Comparison of ENCODE assay signal across 15 cellular contexts in genomic region chr1:230280906-230281413, GRCh38.
DNase-seq lines count a peak whose midpoint lies in the region; ATAC-seq and TF ChIP-seq lines count a peak whose summit lies in the region.
"Had no signal": no experiment of that assay in that cellular context is flagged by ENCODE, and none has a peak within 500 bp of the region (broad histone marks: within the 10 kb centered on the region; RNA-seq: fewer than 3 reads in every experiment).

No MANE protein-coding gene starts in this region.

- CTCF ChIA-PET in activated naive CD4-positive, alpha-beta T cell treated with anti-CD3 and anti-CD28 coated beads, Interleukin-2, amount 10 ng/mL, durations not matched to agents 7 days and 5 days (lab: Charles Lee): interaction anchor here (0.9 to 1.0 kb wide), 3 partner anchors 8 to 620 kb away, joined by 3 read pairs; no protein-coding TSS in a partner anchor

- H3K4me1 ChIP-seq in tibial artery: peaks cover 0 to 9% (median 2%) of the 10 kb centered on the region in 4 donors

- no peaks in the 10 kb centered on the region for H3K9me3 Mint-ChIP-seq in activated naive CD4-positive, alpha-beta T cell treated with anti-CD3 and anti-CD28 coated beads, Interleukin-2, amount 10 ng/mL, durations not matched to agents 7 days and 5 days
- H3K9me3 Mint-ChIP-seq in naive thymus-derived CD8-positive, alpha-beta T cell: no peaks in the 10 kb centered on the region

- no peaks in the 10 kb centered on the region for H3K27me3 ChIP-seq in WERI-Rb-1 (ENCODE audit: insufficient read depth, low read depth, severe bottlenecking)
- H3K27me3 ChIP-seq in tibial artery: no peaks in the 10 kb centered on the region
- H3K27me3 ChIP-seq: MG63 had no signal

- POLR2A ChIA-PET in naive thymus-derived CD8-positive, alpha-beta T cell (lab: Charles Lee): interaction anchor here (2.5 kb wide), 1 partner anchor 10 kb away, joined by 8 read pairs; no protein-coding TSS in a partner anchor

- H3K9me3 ChIP-seq in WERI-Rb-1 (ENCODE audit: severe bottlenecking) (no peaks in the 10 kb centered on the region), tibial artery (no peaks in the 10 kb centered on the region)
- H3K9me3 ChIP-seq: left ventricle myocardium inferior, MG63 had no signal

- no peak overlapping the region for H3K27ac ChIP-seq in WERI-Rb-1
- H3K27ac ChIP-seq in tibial artery: no peak overlapping the region
- H3K27ac ChIP-seq in coronary artery: no peak overlapping the region
- H3K27ac ChIP-seq: left ventricle myocardium inferior had no signal

- DNase-seq in activated naive CD4-positive, alpha-beta T cell treated with anti-CD3 and anti-CD28 coated beads, Interleukin-2, amount 10 ng/mL, durations not matched to agents 7 days and 5 days: peak; percentile 19
- DNase-seq in activated naive CD4-positive, alpha-beta T cell treated with anti-CD3 and anti-CD28 coated beads, Interleukin-2, amount 50 U/mL, for 16 hours: no peak
- DNase-seq in WERI-Rb-1 (peak; percentile 6), tibial artery (peak; percentile 15 to 64), coronary artery (ENCODE audit: low spot score) (no peak)
- DNase-seq in naive thymus-derived CD8-positive, alpha-beta T cell: no peak
- DNase-seq: effector CD8-positive, alpha-beta T cell; EL; glutamatergic neuron; left ventricle myocardium inferior; MG63; NCI-H187; NCI-H345 had no signal

- peak overlapping the region; percentile 63 for H3K27ac Mint-ChIP-seq in activated naive CD4-positive, alpha-beta T cell treated with anti-CD3 and anti-CD28 coated beads, Interleukin-2, amount 10 ng/mL, durations not matched to agents 7 days and 5 days
- peak overlapping the region; percentile 46 to 92 (median 77) for H3K27ac Mint-ChIP-seq in naive thymus-derived CD8-positive, alpha-beta T cell

- H3K4me3 ChIP-seq in WERI-Rb-1 (ENCODE audit: low read depth, low read length) (no peak overlapping the region), tibial artery (no peak overlapping the region), coronary artery (no peak overlapping the region)
- H3K4me3 ChIP-seq: left ventricle myocardium inferior, MG63 had no signal

- peaks cover 22% of the 10 kb centered on the region for H3K36me3 Mint-ChIP-seq in activated naive CD4-positive, alpha-beta T cell treated with anti-CD3 and anti-CD28 coated beads, Interleukin-2, amount 10 ng/mL, durations not matched to agents 7 days and 5 days
- peaks cover 0 to 24% (median 0%) of the 10 kb centered on the region in 3 donors for H3K36me3 Mint-ChIP-seq in naive thymus-derived CD8-positive, alpha-beta T cell

- no peaks in the 10 kb centered on the region for H3K27me3 Mint-ChIP-seq in activated naive CD4-positive, alpha-beta T cell treated with anti-CD3 and anti-CD28 coated beads, Interleukin-2, amount 10 ng/mL, durations not matched to agents 7 days and 5 days
- no peaks in the 10 kb centered on the region for H3K27me3 Mint-ChIP-seq in naive thymus-derived CD8-positive, alpha-beta T cell

- intact Hi-C loops in tibial artery (cut with DNase I; ENCODE audit: low total_unique reads): no loop called here

- no peak for TF ChIP-seq CTCF in WERI-Rb-1 (IDR thresholded peaks at IDR 0.05; ENCODE audit: low read depth, low read length)
- no peak for TF ChIP-seq CTCF in tibial artery (IDR thresholded peaks at IDR 0.05)
- no peak for TF ChIP-seq CTCF in coronary artery (IDR thresholded peaks at IDR 0.05)

- H3K36me3 ChIP-seq in WERI-Rb-1: peaks cover 31% of the 10 kb centered on the region
- peaks cover 35 to 68% (median 43%) of the 10 kb centered on the region in 3 donors for H3K36me3 ChIP-seq in tibial artery

- H3K4me1 Mint-ChIP-seq in activated naive CD4-positive, alpha-beta T cell treated with anti-CD3 and anti-CD28 coated beads, Interleukin-2, amount 10 ng/mL, durations not matched to agents 7 days and 5 days: peaks cover 59% of the 10 kb centered on the region
- H3K4me1 Mint-ChIP-seq in naive thymus-derived CD8-positive, alpha-beta T cell: peaks cover 29 to 57% (median 49%) of the 10 kb centered on the region in 4 donors

- peak overlapping the region; percentile 26 for H3K4me3 Mint-ChIP-seq in activated naive CD4-positive, alpha-beta T cell treated with anti-CD3 and anti-CD28 coated beads, Interleukin-2, amount 10 ng/mL, durations not matched to agents 7 days and 5 days
- peak overlapping the region in 4 of 10 donors; percentile 29 to 54 (median 49) for H3K4me3 Mint-ChIP-seq in naive thymus-derived CD8-positive, alpha-beta T cell

- no peak for ATAC-seq in naive thymus-derived CD8-positive, alpha-beta T cell
- ATAC-seq in HG03354 (IDR thresholded peaks at IDR 0.05; ENCODE audit: poor library complexity, severe bottlenecking, unreplicated experiment) (no peak), HG03108 (IDR thresholded peaks at IDR 0.05; ENCODE audit: unreplicated experiment) (no peak)

Comparison
In these comparisons a context has a peak if more than half of its experiments do, and no peak if none do; other contexts are left out.
1. DNase-seq: peak in activated naive CD4-positive, alpha-beta T cell treated with anti-CD3 and anti-CD28 coated beads, Interleukin-2, amount 10 ng/mL, durations not matched to agents 7 days and 5 days (single experiment), WERI-Rb-1 (single experiment) and tibial artery (2 of 2); none in activated naive CD4-positive, alpha-beta T cell treated with anti-CD3 and anti-CD28 coated beads, Interleukin-2, amount 50 U/mL, for 16 hours (single experiment), naive thymus-derived CD8-positive, alpha-beta T cell (0 of 10) and coronary artery (single experiment).